Comparison of ENCODE assay signal across 1 cellular context in genomic region chr14:104690861-104691455, GRCh38.
TF ChIP-seq lines count a peak whose summit lies in the region.

No MANE protein-coding gene starts in this region.

TF ChIP-seq in HepG2, 621 proteins besides CTCF, POLR2A, EP300 and RAD21:
- TF ChIP-seq IRF9 (CRISPR knock-in tag; IDR thresholded peaks at IDR 0.05; ENCODE audit: borderline replicate concordance) (0 out of 2 replicates have a peak, but pooled peaks have one; percentile 27), TARDBP (CRISPR knock-in tag; IDR thresholded peaks at IDR 0.05) (no peak)
